Comparison of ENCODE assay signal across 11 cellular contexts in genomic region chr14:89190779-89191513, GRCh38.
A peak's percentile ranks its signal among the peaks of the same experiment; 100 is the strongest.
DNase-seq lines count a peak whose midpoint lies in the region; ATAC-seq and TF ChIP-seq lines count a peak whose summit lies in the region.
"Had no signal": no experiment of that assay in that cellular context is flagged by ENCODE, and none has a peak within 500 bp of the region (broad histone marks: within the 10 kb centered on the region; RNA-seq: fewer than 3 reads in every experiment).

No MANE protein-coding gene starts in this region.

- H3K27me3 ChIP-seq in brain microvascular endothelial cell (replicated peaks) (no peaks in the 10 kb centered on the region), foreskin keratinocyte (no peaks in the 10 kb centered on the region), vagina (no peaks in the 10 kb centered on the region)

- ATAC-seq in SK-N-SH treated with all-trans-retinoic acid at 6 μM for 48 hours: peak; percentile 47; the same call in 2 of the 3 replicates
- no peak for ATAC-seq in foreskin keratinocyte
- ATAC-seq: stimulated activated memory B cell treated with anti-CD40 and anti-IgM and Interleukin-4, amounts not matched to agents 10 μg/mL and 1 μg/mL and 100 μg/mL, for 72 hours had no signal

- no peak overlapping the region for H3K27ac ChIP-seq in brain microvascular endothelial cell
- no peak overlapping the region for H3K27ac ChIP-seq in foreskin keratinocyte
- no peak overlapping the region for H3K27ac ChIP-seq in vagina

- no peaks in the 10 kb centered on the region for H3K9me3 ChIP-seq in vagina

- H3K36me3 ChIP-seq in brain microvascular endothelial cell (replicated peaks): no peaks in the 10 kb centered on the region
- peaks cover 0 to 7% of the 10 kb centered on the region in 2 donors for H3K36me3 ChIP-seq in vagina

- in situ Hi-C loops in brain microvascular endothelial cell (cut with HindIII; ENCODE audit: low pct_ligation_motif_present, low sequenced_read_pairs): no loop called here

- peaks cover 7% of the 10 kb centered on the region for H3K4me1 ChIP-seq in foreskin keratinocyte
- peaks cover 17% of the 10 kb centered on the region for H3K4me1 ChIP-seq in vagina

- intact Hi-C loops in vagina (cut with DNase I): no loop called here

- no peak for TF ChIP-seq CTCF in brain microvascular endothelial cell (IDR thresholded peaks at IDR 0.05; ENCODE audit: low read depth, low read length, missing control alignments)
- no peak for TF ChIP-seq CTCF in foreskin keratinocyte (conservative IDR thresholded peaks at IDR 0.05)
- no peak for TF ChIP-seq CTCF in vagina (IDR thresholded peaks at IDR 0.05)

- peak; percentile 67 for DNase-seq in DMS79 treated with DMSO at 0.1 percent for 48 hours (lab: John Stamatoyannopoulos, UW)
- DNase-seq in NCI-H2107 treated with DMSO at 0.1 percent for 48 hours (lab: John Stamatoyannopoulos, UW; ENCODE audit: unreplicated experiment): peak; percentile 65
- DNase-seq in midbrain (lab: John Stamatoyannopoulos, UW): peak; percentile 40
- DNase-seq in brain microvascular endothelial cell: no peak
- no peak for DNase-seq in foreskin keratinocyte
- DNase-seq in vagina (ENCODE audit: extremely low spot score in 2 of 2): no peak
- DNase-seq in islet precursor cell: no peak
- DNase-seq: activated naive CD8-positive, alpha-beta T cell treated with anti-CD3 and anti-CD28 coated beads, Interleukin-2, amount 10 ng/mL, durations not matched to agents 7 days and 5 days; NCI-H187 treated with DMSO at 0.1 percent for 48 hours had no signal

- H3K4me3 ChIP-seq in brain microvascular endothelial cell (ENCODE audit: low read depth, low read length) (no peak overlapping the region), vagina (no peak overlapping the region)

- TF ChIP-seq POLR2A in vagina (IDR thresholded peaks at IDR 0.05): no peak

TF ChIP-seq in SK-N-SH treated with all-trans-retinoic acid at 6 μM for 48 hours, 23 proteins besides CTCF, POLR2A, EP300 and RAD21:
- TF ChIP-seq TCF4 (CRISPR knock-in tag; IDR thresholded peaks at IDR 0.05; ENCODE audit: borderline replicate concordance) (peak; percentile 83), PATZ1 (CRISPR knock-in tag; IDR thresholded peaks at IDR 0.05; ENCODE audit: borderline replicate concordance) (no peak), ZNF565 (CRISPR knock-in tag; conservative IDR thresholded peaks at IDR 0.05; ENCODE audit: low read depth) (no peak), TSHZ2 (CRISPR knock-in tag; IDR thresholded peaks at IDR 0.05) (peak; percentile 80; the same call in 1 of the 2 replicates), POU6F1 (CRISPR knock-in tag; IDR thresholded peaks at IDR 0.05; ENCODE audit: borderline replicate concordance, low read depth) (no peak), ESRRG (CRISPR knock-in tag; IDR thresholded peaks at IDR 0.05) (no peak), GLIS3 (CRISPR knock-in tag; IDR thresholded peaks at IDR 0.05) (no peak), ZFP30 (CRISPR knock-in tag; IDR thresholded peaks at IDR 0.05) (no peak)

Comparison
In these comparisons a context has a peak if more than half of its experiments do, and no peak if none do; other contexts are left out.
1. DNase-seq: peak in DMS79 treated with DMSO at 0.1 percent for 48 hours (single experiment), NCI-H2107 treated with DMSO at 0.1 percent for 48 hours (single experiment) and midbrain (single experiment); none in brain microvascular endothelial cell (single experiment), foreskin keratinocyte (0 of 2), vagina (0 of 2) and islet precursor cell (single experiment).